ENCODE assay signal across 14 cellular contexts in genomic region chr11:72614381-72614780, GRCh38.
DNase-seq lines count a peak whose midpoint lies in the region; ATAC-seq and TF ChIP-seq lines count a peak whose summit lies in the region.
"Had no signal": no experiment of that assay in that cellular context is flagged by ENCODE, and none has a peak within 500 bp of the region (broad histone marks: within the 10 kb centered on the region; RNA-seq: fewer than 3 reads in every experiment).

No MANE protein-coding gene starts in this region.

- H3K9me3 ChIP-seq in neutrophil = no peaks in the 10 kb centered on the region

- H3K4me3 ChIP-seq in neutrophil (ENCODE audit: low read depth in 1 of 2, low read length in 1 of 2) = no peak overlapping the region
- H3K4me3 ChIP-seq: GM23338 had no signal

- no peaks in the 10 kb centered on the region for H3K36me3 ChIP-seq in neutrophil

- DNase-seq in NCI-H2171 treated with DMSO at 0.1 percent for 48 hours (lab: John Stamatoyannopoulos, UW) (peak; percentile 29), NCI-H2171 (lab: John Stamatoyannopoulos, UW) (no peak), EL (peak; percentile 22), COLO668 (lab: John Stamatoyannopoulos, UW; ENCODE audit: unreplicated experiment) (no peak), NCI-H2107 (lab: John Stamatoyannopoulos, UW) (no peak)
- DNase-seq: DMS79 treated with DMSO at 0.1 percent for 48 hours, NCI-H1092, NCI-H446 had no signal

- TF ChIP-seq CTCF in neutrophil (IDR thresholded peaks at IDR 0.05) = no peak

- peaks cover 67% of the 10 kb centered on the region for H3K27me3 ChIP-seq in neutrophil

- peaks cover 35 to 44% of the 10 kb centered on the region in 2 experiments for H3K4me1 ChIP-seq in neutrophil (ENCODE audit: control insufficient read depth in 1 of 2, insufficient read depth in 1 of 2, low read depth in 1 of 2, low read length in 1 of 2)

- no peak for ATAC-seq in HG03520 (IDR thresholded peaks at IDR 0.05; ENCODE audit: unreplicated experiment)
- ATAC-seq: GM23338, HepG2 had no signal

- peak overlapping the region; percentile 29 for H3K27ac ChIP-seq in cingulate gyrus (ENCODE audit: low read depth, low read length)
- H3K27ac ChIP-seq in neutrophil = peak overlapping the region; percentile 57
- H3K27ac ChIP-seq: RWPE1 had no signal

Comparison
In these comparisons a context has a peak if more than half of its experiments do, and no peak if none do; other contexts are left out.
1. DNase-seq: peak in NCI-H2171 treated with DMSO at 0.1 percent for 48 hours (single experiment) and EL (single experiment); none in NCI-H2171 (single experiment), COLO668 (single experiment) and NCI-H2107 (single experiment).